In genomic region chr15:25668236-25668635, GRCh38 we compare ENCODE assay signal across 29 cellular contexts.
"Had no signal": no experiment of that assay in that cellular context is flagged by ENCODE, and none has a peak within 500 bp of the region (broad histone marks: within the 10 kb centered on the region; RNA-seq: fewer than 3 reads in every experiment).

No MANE protein-coding gene starts in this region.

- H3K27ac ChIP-seq: SJSA1 had no signal

- DNase-seq: activated CD4-positive, alpha-beta T cell treated with anti-CD3 and anti-CD28 coated beads for 48 hours; activated CD4-positive, alpha-beta T cell treated with anti-CD3 and anti-CD28 coated beads, Interleukin-2, amount 50 U/mL, for 4 hours; activated CD4-positive, CD25-positive, alpha-beta regulatory T cell treated with anti-CD3 and anti-CD28 coated beads, Interleukin-2, amount 50 U/mL, for 72 hours; activated CD8-positive, alpha-beta memory T cell treated with anti-CD3 and anti-CD28 coated beads, Interleukin-2, amount 50 U/mL, for 48 hours; activated CD8-positive, alpha-beta T cell treated with anti-CD3 and anti-CD28 coated beads, Interleukin-2, amount 10 ng/mL, durations not matched to agents 7 days and 5 days; activated effector memory CD4-positive, alpha-beta T cell treated with Interleukin-2 at 50 U/mL for 16 hours; activated naive CD4-positive, alpha-beta T cell treated with Interleukin-2 at 50 U/mL for 16 hours; activated naive CD8-positive, alpha-beta T cell treated with anti-CD3 and anti-CD28 coated beads, Interleukin-2, amount 50 U/mL, for 24 hours; activated T-cell treated with anti-CD3 and anti-CD28 coated beads, Interleukin-2, amount 50 U/mL, for 1 hour; amniotic stem cell; caudate nucleus; KG1; MV-4-11; NCI-H1092 treated with DMSO at 0.1 percent for 48 hours; NCI-H1417 treated with DMSO at 0.1 percent for 48 hours; NCI-H1694; NCI-H2029; NCI-H2107; NCI-H446; NCI-H524; SHP77; SW 1271 had no signal

- H3K27ac Mint-ChIP-seq: activated CD8-positive, alpha-beta T cell treated with anti-CD3 and anti-CD28 coated beads, Interleukin-2, amount 10 ng/mL, durations not matched to agents 7 days and 5 days; activated naive CD4-positive, alpha-beta T cell treated with anti-CD3 and anti-CD28 coated beads, Interleukin-2, amount 50 U/mL, for 72 hours; activated naive CD8-positive, alpha-beta T cell treated with anti-CD3 and anti-CD28 coated beads, Interleukin-2, amount 50 U/mL, for 24 hours; IgD-negative memory B cell; T-helper 1 cell treated with Interleukin-12 subunit alpha and Interleukin-12 subunit beta and Interleukin-4 antibody, amounts not matched to agents 30 μg/mL and 1 μg/mL, for 36 hours; WTC11 had no signal

- H3K4me3 ChIP-seq: SJSA1 had no signal

- H3K4me3 Mint-ChIP-seq: activated CD8-positive, alpha-beta T cell treated with anti-CD3 and anti-CD28 coated beads, Interleukin-2, amount 10 ng/mL, durations not matched to agents 7 days and 5 days; activated naive CD8-positive, alpha-beta T cell treated with anti-CD3 and anti-CD28 coated beads, Interleukin-2, amount 50 U/mL, for 24 hours; IgD-negative memory B cell; T-helper 1 cell treated with Interleukin-12 subunit alpha and Interleukin-12 subunit beta and Interleukin-4 antibody, amounts not matched to agents 30 μg/mL and 1 μg/mL, for 36 hours; WTC11 had no signal

- H3K27me3 ChIP-seq: SJSA1 had no signal

- H3K9me3 ChIP-seq: SJSA1 had no signal

- H3K36me3 ChIP-seq: SJSA1 had no signal

- ATAC-seq: activated CD8-positive, alpha-beta T cell treated with anti-CD3 and anti-CD28 coated beads, Interleukin-2, amount 10 ng/mL, durations not matched to agents 7 days and 5 days; activated naive CD4-positive, alpha-beta T cell treated with anti-CD3 and anti-CD28 coated beads, Interleukin-2, amount 50 U/mL, for 72 hours; activated naive CD8-positive, alpha-beta T cell treated with anti-CD3 and anti-CD28 coated beads, Interleukin-2, amount 50 U/mL, for 24 hours; PC-3; SK-N-SH treated with all-trans-retinoic acid at 6 μM for 48 hours; WTC11 had no signal

- H3K36me3 Mint-ChIP-seq: IgD-negative memory B cell, WTC11 had no signal

- H3K9me3 Mint-ChIP-seq: activated naive CD8-positive, alpha-beta T cell treated with anti-CD3 and anti-CD28 coated beads, Interleukin-2, amount 50 U/mL, for 24 hours; T-helper 1 cell treated with Interleukin-12 subunit alpha and Interleukin-12 subunit beta and Interleukin-4 antibody, amounts not matched to agents 30 μg/mL and 1 μg/mL, for 36 hours; WTC11 had no signal
